ENCODE assay signal across 2 cellular contexts in genomic region chr20:53608071-53608455, GRCh38.
TF ChIP-seq lines count a peak whose summit lies in the region.

No MANE protein-coding gene starts in this region.

TF ChIP-seq in IMR-90, 13 proteins besides CTCF, POLR2A, EP300 and RAD21:
- TF ChIP-seq BHLHE40 (IDR thresholded peaks at IDR 0.05; ENCODE audit: low read depth, low read length): no peak

TF ChIP-seq in K562, 482 proteins besides CTCF, POLR2A, EP300 and RAD21 (continues in another document):
- TF ChIP-seq FOXK2 (conservative IDR thresholded peaks at IDR 0.05 in 1 of 2, IDR thresholded peaks at IDR 0.05 in 1 of 2; ENCODE audit: low read depth in 2 of 2) (0 out of 4 replicates have a peak, but pooled peaks of 1 of the 2 experiments have one; percentile 12), EWSR1 (IDR thresholded peaks at IDR 0.05; ENCODE audit: borderline replicate concordance, low read depth, partially characterized antibody) (peak; percentile 42), GATA2 (CRISPR knock-in tag; IDR thresholded peaks at IDR 0.05) (no peak), NCOA1 (IDR thresholded peaks at IDR 0.05; ENCODE audit: low read depth) (0 out of 2 replicates have a peak, but pooled peaks have one; percentile 42), MEIS2 (IDR thresholded peaks at IDR 0.05; ENCODE audit: partially characterized antibody) (peak; percentile 47), NR0B1 (IDR thresholded peaks at IDR 0.05; ENCODE audit: partially characterized antibody) (no peak), ZNF165 (CRISPR knock-in tag; IDR thresholded peaks at IDR 0.05; ENCODE audit: borderline replicate concordance) (0 out of 2 replicates have a peak, but pooled peaks have one; percentile 26), ZNF121 (CRISPR knock-in tag; conservative IDR thresholded peaks at IDR 0.05) (no peak), ZNF57 (CRISPR knock-in tag; IDR thresholded peaks at IDR 0.05) (0 out of 2 replicates have a peak, but pooled peaks have one; percentile 24), ZBTB33 (CRISPR knock-in tag; IDR thresholded peaks at IDR 0.05) (0 out of 2 replicates have a peak, but pooled peaks have one; percentile 3), ZNF280A (IDR thresholded peaks at IDR 0.05; ENCODE audit: low read depth, partially characterized antibody) (no peak), ZBTB7A (IDR thresholded peaks at IDR 0.05; ENCODE audit: borderline replicate concordance, control insufficient read depth, low read depth, low read length) (peak; percentile 6; the same call in 1 of the 2 replicates), CBFA2T2 (conservative IDR thresholded peaks at IDR 0.05) (no peak), POLR3A (IDR thresholded peaks at IDR 0.05; ENCODE audit: borderline replicate concordance, extremely low read depth, insufficient read depth, insufficient read length) (no peak), ZNF133 (CRISPR knock-in tag; IDR thresholded peaks at IDR 0.05) (no peak), TAF1 (IDR thresholded peaks at IDR 0.05; ENCODE audit: control insufficient read depth, extremely low read depth, insufficient read depth, low read length, severe bottlenecking) (no peak), CHD1 (IDR thresholded peaks at IDR 0.05; ENCODE audit: low read length) (no peak), KLF16 (IDR thresholded peaks at IDR 0.05) (no peak), MIER1 (IDR thresholded peaks at IDR 0.05; ENCODE audit: low read depth) (peak; percentile 38; the same call in 1 of the 2 replicates)
- TF ChIP-seq, protein P1, sequence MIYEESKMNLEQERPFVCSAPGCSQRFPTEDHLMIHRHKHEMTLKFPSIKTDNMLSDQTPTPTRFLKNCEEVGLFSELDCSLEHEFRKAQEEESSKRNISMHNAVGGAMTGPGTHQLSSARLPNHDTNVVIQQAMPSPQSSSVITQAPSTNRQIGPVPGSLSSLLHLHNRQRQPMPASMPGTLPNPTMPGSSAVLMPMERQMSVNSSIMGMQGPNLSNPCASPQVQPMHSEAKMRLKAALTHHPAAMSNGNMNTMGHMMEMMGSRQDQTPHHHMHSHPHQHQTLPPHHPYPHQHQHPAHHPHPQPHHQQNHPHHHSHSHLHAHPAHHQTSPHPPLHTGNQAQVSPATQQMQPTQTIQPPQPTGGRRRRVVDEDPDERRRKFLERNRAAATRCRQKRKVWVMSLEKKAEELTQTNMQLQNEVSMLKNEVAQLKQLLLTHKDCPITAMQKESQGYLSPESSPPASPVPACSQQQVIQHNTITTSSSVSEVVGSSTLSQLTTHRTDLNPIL (CRISPR knock-in tag; IDR thresholded peaks at IDR 0.05): no peak
- TF ChIP-seq, protein P2, sequence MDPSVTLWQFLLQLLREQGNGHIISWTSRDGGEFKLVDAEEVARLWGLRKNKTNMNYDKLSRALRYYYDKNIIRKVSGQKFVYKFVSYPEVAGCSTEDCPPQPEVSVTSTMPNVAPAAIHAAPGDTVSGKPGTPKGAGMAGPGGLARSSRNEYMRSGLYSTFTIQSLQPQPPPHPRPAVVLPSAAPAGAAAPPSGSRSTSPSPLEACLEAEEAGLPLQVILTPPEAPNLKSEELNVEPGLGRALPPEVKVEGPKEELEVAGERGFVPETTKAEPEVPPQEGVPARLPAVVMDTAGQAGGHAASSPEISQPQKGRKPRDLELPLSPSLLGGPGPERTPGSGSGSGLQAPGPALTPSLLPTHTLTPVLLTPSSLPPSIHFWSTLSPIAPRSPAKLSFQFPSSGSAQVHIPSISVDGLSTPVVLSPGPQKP (CRISPR knock-in tag; IDR thresholded peaks at IDR 0.05): no peak
- TF ChIP-seq, protein P3, sequence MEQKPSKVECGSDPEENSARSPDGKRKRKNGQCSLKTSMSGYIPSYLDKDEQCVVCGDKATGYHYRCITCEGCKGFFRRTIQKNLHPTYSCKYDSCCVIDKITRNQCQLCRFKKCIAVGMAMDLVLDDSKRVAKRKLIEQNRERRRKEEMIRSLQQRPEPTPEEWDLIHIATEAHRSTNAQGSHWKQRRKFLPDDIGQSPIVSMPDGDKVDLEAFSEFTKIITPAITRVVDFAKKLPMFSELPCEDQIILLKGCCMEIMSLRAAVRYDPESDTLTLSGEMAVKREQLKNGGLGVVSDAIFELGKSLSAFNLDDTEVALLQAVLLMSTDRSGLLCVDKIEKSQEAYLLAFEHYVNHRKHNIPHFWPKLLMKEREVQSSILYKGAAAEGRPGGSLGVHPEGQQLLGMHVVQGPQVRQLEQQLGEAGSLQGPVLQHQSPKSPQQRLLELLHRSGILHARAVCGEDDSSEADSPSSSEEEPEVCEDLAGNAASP (IDR thresholded peaks at IDR 0.05): no peak
- TF ChIP-seq, protein P4, sequence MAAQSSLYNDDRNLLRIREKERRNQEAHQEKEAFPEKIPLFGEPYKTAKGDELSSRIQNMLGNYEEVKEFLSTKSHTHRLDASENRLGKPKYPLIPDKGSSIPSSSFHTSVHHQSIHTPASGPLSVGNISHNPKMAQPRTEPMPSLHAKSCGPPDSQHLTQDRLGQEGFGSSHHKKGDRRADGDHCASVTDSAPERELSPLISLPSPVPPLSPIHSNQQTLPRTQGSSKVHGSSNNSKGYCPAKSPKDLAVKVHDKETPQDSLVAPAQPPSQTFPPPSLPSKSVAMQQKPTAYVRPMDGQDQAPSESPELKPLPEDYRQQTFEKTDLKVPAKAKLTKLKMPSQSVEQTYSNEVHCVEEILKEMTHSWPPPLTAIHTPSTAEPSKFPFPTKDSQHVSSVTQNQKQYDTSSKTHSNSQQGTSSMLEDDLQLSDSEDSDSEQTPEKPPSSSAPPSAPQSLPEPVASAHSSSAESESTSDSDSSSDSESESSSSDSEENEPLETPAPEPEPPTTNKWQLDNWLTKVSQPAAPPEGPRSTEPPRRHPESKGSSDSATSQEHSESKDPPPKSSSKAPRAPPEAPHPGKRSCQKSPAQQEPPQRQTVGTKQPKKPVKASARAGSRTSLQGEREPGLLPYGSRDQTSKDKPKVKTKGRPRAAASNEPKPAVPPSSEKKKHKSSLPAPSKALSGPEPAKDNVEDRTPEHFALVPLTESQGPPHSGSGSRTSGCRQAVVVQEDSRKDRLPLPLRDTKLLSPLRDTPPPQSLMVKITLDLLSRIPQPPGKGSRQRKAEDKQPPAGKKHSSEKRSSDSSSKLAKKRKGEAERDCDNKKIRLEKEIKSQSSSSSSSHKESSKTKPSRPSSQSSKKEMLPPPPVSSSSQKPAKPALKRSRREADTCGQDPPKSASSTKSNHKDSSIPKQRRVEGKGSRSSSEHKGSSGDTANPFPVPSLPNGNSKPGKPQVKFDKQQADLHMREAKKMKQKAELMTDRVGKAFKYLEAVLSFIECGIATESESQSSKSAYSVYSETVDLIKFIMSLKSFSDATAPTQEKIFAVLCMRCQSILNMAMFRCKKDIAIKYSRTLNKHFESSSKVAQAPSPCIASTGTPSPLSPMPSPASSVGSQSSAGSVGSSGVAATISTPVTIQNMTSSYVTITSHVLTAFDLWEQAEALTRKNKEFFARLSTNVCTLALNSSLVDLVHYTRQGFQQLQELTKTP (IDR thresholded peaks at IDR 0.05; ENCODE audit: low read depth in 1 of 2, partially characterized antibody in 2 of 2): peak in 1 of 2 experiments; percentile 33
- TF ChIP-seq, protein P5, sequence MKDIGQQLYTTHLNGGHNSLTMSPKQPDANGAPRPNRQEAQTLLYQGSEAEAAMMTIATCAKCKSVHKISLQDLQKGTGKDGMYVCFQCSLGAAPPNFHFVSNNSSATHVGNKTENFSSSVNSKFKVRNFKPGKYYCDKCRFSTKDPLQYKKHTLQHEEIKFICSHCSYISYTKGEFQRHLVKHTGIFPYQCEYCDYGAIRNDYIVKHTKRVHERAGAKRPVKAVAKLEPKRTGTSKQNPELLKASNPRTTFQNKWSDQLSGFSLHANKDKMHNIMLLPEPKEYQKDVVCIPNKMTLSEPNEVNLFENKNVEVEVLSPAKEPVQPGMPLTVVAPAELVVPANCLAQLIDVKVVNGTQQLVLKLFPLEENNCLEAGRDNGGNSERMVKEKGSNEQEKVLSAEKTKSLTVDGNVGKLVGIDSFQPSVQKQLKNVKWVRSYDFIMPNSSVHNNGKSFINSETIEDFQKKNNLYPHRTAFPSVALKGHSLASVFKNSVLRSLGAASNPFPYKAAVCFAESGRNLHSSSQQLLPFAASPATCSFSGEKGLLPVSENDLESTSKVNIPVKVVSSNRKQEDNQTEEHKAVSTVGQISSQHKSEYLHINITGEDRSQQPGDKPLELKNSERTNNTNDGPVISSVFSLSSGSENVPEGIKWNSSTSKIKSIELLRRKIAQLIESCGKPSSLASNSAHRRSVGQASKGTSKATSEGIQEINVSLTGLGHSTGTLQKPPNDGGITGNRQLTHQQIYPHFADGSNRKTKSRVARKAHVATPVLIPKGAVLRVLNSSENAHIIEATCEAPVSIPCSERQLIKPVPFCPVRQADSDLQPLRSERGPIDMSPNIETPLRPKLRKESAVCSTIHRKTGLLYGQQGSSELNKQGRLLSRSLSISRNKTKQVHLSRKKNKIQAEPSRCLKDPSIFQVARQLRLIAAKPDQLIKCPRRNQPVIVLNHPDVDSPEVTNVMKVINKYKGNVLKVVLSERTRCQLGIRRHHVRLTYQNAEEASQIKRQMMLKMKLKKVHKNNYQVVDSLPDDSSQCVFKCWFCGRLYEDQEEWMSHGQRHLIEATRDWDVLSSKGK (CRISPR knock-in tag; IDR thresholded peaks at IDR 0.05): no peak
- TF ChIP-seq, protein P6, sequence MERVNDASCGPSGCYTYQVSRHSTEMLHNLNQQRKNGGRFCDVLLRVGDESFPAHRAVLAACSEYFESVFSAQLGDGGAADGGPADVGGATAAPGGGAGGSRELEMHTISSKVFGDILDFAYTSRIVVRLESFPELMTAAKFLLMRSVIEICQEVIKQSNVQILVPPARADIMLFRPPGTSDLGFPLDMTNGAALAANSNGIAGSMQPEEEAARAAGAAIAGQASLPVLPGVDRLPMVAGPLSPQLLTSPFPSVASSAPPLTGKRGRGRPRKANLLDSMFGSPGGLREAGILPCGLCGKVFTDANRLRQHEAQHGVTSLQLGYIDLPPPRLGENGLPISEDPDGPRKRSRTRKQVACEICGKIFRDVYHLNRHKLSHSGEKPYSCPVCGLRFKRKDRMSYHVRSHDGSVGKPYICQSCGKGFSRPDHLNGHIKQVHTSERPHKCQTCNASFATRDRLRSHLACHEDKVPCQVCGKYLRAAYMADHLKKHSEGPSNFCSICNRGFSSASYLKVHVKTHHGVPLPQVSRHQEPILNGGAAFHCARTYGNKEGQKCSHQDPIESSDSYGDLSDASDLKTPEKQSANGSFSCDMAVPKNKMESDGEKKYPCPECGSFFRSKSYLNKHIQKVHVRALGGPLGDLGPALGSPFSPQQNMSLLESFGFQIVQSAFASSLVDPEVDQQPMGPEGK (CRISPR knock-in tag; IDR thresholded peaks at IDR 0.05; ENCODE audit: borderline replicate concordance): 0 out of 2 replicates have a peak, but pooled peaks have one; percentile 25
- TF ChIP-seq, protein P7, sequence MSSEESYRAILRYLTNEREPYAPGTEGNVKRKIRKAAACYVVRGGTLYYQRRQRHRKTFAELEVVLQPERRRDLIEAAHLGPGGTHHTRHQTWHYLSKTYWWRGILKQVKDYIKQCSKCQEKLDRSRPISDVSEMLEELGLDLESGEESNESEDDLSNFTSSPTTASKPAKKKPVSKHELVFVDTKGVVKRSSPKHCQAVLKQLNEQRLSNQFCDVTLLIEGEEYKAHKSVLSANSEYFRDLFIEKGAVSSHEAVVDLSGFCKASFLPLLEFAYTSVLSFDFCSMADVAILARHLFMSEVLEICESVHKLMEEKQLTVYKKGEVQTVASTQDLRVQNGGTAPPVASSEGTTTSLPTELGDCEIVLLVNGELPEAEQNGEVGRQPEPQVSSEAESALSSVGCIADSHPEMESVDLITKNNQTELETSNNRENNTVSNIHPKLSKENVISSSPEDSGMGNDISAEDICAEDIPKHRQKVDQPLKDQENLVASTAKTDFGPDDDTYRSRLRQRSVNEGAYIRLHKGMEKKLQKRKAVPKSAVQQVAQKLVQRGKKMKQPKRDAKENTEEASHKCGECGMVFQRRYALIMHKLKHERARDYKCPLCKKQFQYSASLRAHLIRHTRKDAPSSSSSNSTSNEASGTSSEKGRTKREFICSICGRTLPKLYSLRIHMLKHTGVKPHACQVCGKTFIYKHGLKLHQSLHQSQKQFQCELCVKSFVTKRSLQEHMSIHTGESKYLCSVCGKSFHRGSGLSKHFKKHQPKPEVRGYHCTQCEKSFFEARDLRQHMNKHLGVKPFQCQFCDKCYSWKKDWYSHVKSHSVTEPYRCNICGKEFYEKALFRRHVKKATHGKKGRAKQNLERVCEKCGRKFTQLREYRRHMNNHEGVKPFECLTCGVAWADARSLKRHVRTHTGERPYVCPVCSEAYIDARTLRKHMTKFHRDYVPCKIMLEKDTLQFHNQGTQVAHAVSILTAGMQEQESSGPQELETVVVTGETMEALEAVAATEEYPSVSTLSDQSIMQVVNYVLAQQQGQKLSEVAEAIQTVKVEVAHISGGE (CRISPR knock-in tag; IDR thresholded peaks at IDR 0.05): peak in 1 of 3 experiments; percentile 93; a peak in 2 of 6 replicates
- TF ChIP-seq, protein P8, sequence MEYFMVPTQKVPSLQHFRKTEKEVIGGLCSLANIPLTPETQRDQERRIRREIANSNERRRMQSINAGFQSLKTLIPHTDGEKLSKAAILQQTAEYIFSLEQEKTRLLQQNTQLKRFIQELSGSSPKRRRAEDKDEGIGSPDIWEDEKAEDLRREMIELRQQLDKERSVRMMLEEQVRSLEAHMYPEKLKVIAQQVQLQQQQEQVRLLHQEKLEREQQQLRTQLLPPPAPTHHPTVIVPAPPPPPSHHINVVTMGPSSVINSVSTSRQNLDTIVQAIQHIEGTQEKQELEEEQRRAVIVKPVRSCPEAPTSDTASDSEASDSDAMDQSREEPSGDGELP (CRISPR knock-in tag; IDR thresholded peaks at IDR 0.05; ENCODE audit: borderline replicate concordance): no peak
